Comparison of ENCODE assay signal across 25 cellular contexts in genomic region chr9:68567565-68567964, GRCh38. TPM values are rescaled to one million over a fixed set of nuclear protein-coding genes. Genes with fewer than 3 reads are reported as not detected.
"Had no signal": no experiment of that assay in that cellular context is flagged by ENCODE, and none has a peak within 500 bp of the region (broad histone marks: within the 10 kb centered on the region; RNA-seq: fewer than 3 reads in every experiment).

No MANE protein-coding gene starts in this region.

- ATAC-seq: Panc1 had no signal

- H3K4me2 ChIP-seq: SK-N-SH had no signal

- H3K27me3 ChIP-seq: body of pancreas, breast epithelium, SJSA1 had no signal

- FAIRE-seq: astrocyte, TTC549 had no signal

- H3K4me1 ChIP-seq: body of pancreas, breast epithelium, SJSA1 had no signal

- H3K27ac ChIP-seq: body of pancreas, breast epithelium, SJSA1 had no signal

- H3K4me3 ChIP-seq: body of pancreas, breast epithelium, K562, SJSA1 had no signal

- DNase-seq: amniotic stem cell, NCI-H1092 treated with DMSO at 0.1 percent for 48 hours, NCI-H146, NCI-H187, NCI-H2029 treated with DMSO at 0.1 percent for 48 hours, NCI-H2107, NCI-H2171, NCI-H510A, SHP77 treated with DMSO at 0.1 percent for 48 hours had no signal

- H3K9ac ChIP-seq: SK-N-SH had no signal

- H3K9me3 ChIP-seq: body of pancreas, breast epithelium, SJSA1, SK-N-SH had no signal

- H3K36me3 ChIP-seq: breast epithelium, SJSA1 had no signal

RNA-seq across cellular contexts. Expression of gene TMEM252, which starts 26.9 kb away (rescaled TPM):
- total RNA-seq: activated CD4-positive, alpha-beta T cell treated with anti-CD3 and anti-CD28 coated beads, Interleukin-2, amount 10 ng/mL, durations not matched to agents 24 days and 14 days; activated CD8-positive, alpha-beta memory T cell treated with anti-CD3 and anti-CD28 coated beads for 36 hours; activated CD8-positive, alpha-beta T cell treated with anti-CD3 and anti-CD28 coated beads for 36 hours; activated naive CD8-positive, alpha-beta T cell treated with anti-CD3 and anti-CD28 coated beads for 36 hours; activated T-cell treated with anti-CD3 and anti-CD28 coated beads, Interleukin-2, amount 50 U/mL, for 72 hours; activated T-helper 17 cell treated with anti-CD3 and anti-CD28 coated beads, Interleukin-2, amount 50 U/mL, for 72 hours; astrocyte; body of pancreas; breast epithelium; K562; M059J; RPMI7951; SJSA1 had no signal
- polyA plus RNA-seq: K562, SK-N-SH had no signal
